In the genomic region with DNA sequence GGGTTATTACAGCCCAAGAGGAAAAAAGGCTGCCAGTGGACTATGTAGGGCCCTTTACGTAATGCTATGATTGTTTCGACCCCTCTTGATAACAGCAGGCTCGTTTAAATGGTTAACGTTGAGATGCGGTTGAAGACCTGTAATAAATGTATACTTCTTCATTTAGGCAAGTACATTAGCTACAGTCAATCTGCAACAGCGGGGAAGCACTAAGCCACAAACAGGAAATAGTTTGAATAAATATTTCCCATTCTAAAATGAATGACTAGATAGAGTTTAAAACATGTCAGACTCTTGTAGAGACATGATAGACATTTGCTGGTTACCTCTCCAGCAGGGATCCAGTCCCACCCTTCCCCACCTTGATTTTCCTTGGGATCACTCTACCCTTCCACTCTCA, we compare ENCODE assay signal across 11 cellular contexts. TPM values are rescaled to one million over a fixed set of nuclear protein-coding genes. Genes with fewer than 3 reads are reported as not detected.
DNase-seq lines count a peak whose midpoint lies in the region; ATAC-seq and TF ChIP-seq lines count a peak whose summit lies in the region.
"Had no signal": no experiment of that assay in that cellular context is flagged by ENCODE, and none has a peak within 500 bp of the region (broad histone marks: within the 10 kb centered on the region; RNA-seq: fewer than 3 reads in every experiment).

No MANE protein-coding gene starts in this region.

- no peak for DNase-seq in activated CD4-positive, CD25-positive, alpha-beta regulatory T cell treated with anti-CD3 and anti-CD28 coated beads, Interleukin-2, amount 50 U/mL, for 72 hours
- no peak for DNase-seq in smooth muscle cell (lab: John Stamatoyannopoulos, UW; ENCODE audit: unreplicated experiment)
- DNase-seq in uterus = no peak
- no peak for DNase-seq in OCI-M2 (lab: John Stamatoyannopoulos, UW; ENCODE audit: unreplicated experiment)
- no peak for DNase-seq in SIG-M5 treated with dmso at 0.1 percent for 504 hours (lab: John Stamatoyannopoulos, UW; ENCODE audit: unreplicated experiment)
- DNase-seq: tibial artery, WERI-Rb-1 had no signal

- intact Hi-C loops in uterus (cut with DNase I; ENCODE audit: low total_unique reads) = no loop called here

- H3K79me2 ChIP-seq in OCI-LY3 (ENCODE audit: low read length) (no peaks in the 10 kb centered on the region), smooth muscle cell (ENCODE audit: low read depth) (no peaks in the 10 kb centered on the region)
- H3K79me2 ChIP-seq: parathyroid adenoma had no signal

- H3K4me3 ChIP-seq in OCI-LY3 (ENCODE audit: low read length) = no peak overlapping the region
- H3K4me3 ChIP-seq in smooth muscle cell = no peak overlapping the region
- no peak overlapping the region for H3K4me3 ChIP-seq in uterus
- H3K4me3 ChIP-seq: tibial artery had no signal

- WGBS in smooth muscle cell (ENCODE audit: low lambda C conversion rate) = 64% methylated on average over 6 of the region's 6 CpGs

- peaks cover 38% of the 10 kb centered on the region for H3K27me3 ChIP-seq in OCI-LY3 (ENCODE audit: low read depth, low read length)
- H3K27me3 ChIP-seq in smooth muscle cell (ENCODE audit: low read depth) = no peaks in the 10 kb centered on the region
- H3K27me3 ChIP-seq in uterus = no peaks in the 10 kb centered on the region
- H3K27me3 ChIP-seq: tibial artery had no signal

- TF ChIP-seq POLR2A in uterus (IDR thresholded peaks at IDR 0.05) = no peak

- H2AFZ ChIP-seq in OCI-LY3 (ENCODE audit: low read depth, low read length) (no peak overlapping the region), smooth muscle cell (ENCODE audit: low read depth) (no peak overlapping the region)
- H2AFZ ChIP-seq: parathyroid adenoma had no signal

- TF ChIP-seq CTCF in OCI-LY3 (IDR thresholded peaks at IDR 0.05; ENCODE audit: low read depth, low read length) (no peak), smooth muscle cell (IDR thresholded peaks at IDR 0.05; ENCODE audit: borderline replicate concordance, insufficient read depth, poor library complexity, severe bottlenecking) (no peak), uterus (IDR thresholded peaks at IDR 0.05) (no peak)

- no peak overlapping the region for H3K9ac ChIP-seq in OCI-LY3 (ENCODE audit: low read length)
- H3K9ac ChIP-seq in smooth muscle cell (ENCODE audit: low read depth) = no peak overlapping the region
- H3K9ac ChIP-seq: parathyroid adenoma had no signal

- H3F3A ChIP-seq in smooth muscle cell (ENCODE audit: low read depth) = no peaks in the 10 kb centered on the region

- H3K9me3 ChIP-seq in OCI-LY3 (ENCODE audit: insufficient read depth, low read length) (peaks cover 19% of the 10 kb centered on the region; the same call in 1 of the 2 replicates), smooth muscle cell (replicated peaks; ENCODE audit: low read depth) (no peaks in the 10 kb centered on the region), uterus (no peaks in the 10 kb centered on the region)
- H3K9me3 ChIP-seq: tibial artery had no signal

- H3K4me2 ChIP-seq in OCI-LY3 (ENCODE audit: low read length) (peak overlapping the region; percentile 11; the same call in 1 of the 2 replicates), smooth muscle cell (peak overlapping the region; percentile 46)

- peaks cover 24% of the 10 kb centered on the region for H3K4me1 ChIP-seq in OCI-LY3 (ENCODE audit: low read length)
- no peaks in the 10 kb centered on the region for H3K4me1 ChIP-seq in smooth muscle cell (ENCODE audit: low read depth)
- H3K4me1 ChIP-seq in uterus = no peaks in the 10 kb centered on the region
- H3K4me1 ChIP-seq: parathyroid adenoma, tibial artery had no signal

- no peak overlapping the region for H3K27ac ChIP-seq in OCI-LY3 (ENCODE audit: low read length)
- H3K27ac ChIP-seq in smooth muscle cell (ENCODE audit: low read depth) = peak overlapping the region; percentile 50
- no peak overlapping the region for H3K27ac ChIP-seq in uterus
- H3K27ac ChIP-seq: parathyroid adenoma, tibial artery, WERI-Rb-1 had no signal

- peaks cover 5% of the 10 kb centered on the region for H3K36me3 ChIP-seq in OCI-LY3 (replicated peaks; ENCODE audit: low read depth, low read length)
- H3K36me3 ChIP-seq in smooth muscle cell (ENCODE audit: low read depth) = no peaks in the 10 kb centered on the region
- H3K36me3 ChIP-seq in uterus = no peaks in the 10 kb centered on the region
- H3K36me3 ChIP-seq: tibial artery, WERI-Rb-1 had no signal

- ATAC-seq in activated CD4-positive, CD25-positive, alpha-beta regulatory T cell treated with anti-CD3 and anti-CD28 coated beads, Interleukin-2, amount 50 U/mL, for 24 hours = peak; percentile 75 to 85
- ATAC-seq in HG02870 (IDR thresholded peaks at IDR 0.05; ENCODE audit: unreplicated experiment) = peak; percentile 41

- no peaks in the 10 kb centered on the region for H4K20me1 ChIP-seq in OCI-LY3 (ENCODE audit: insufficient read depth, low read length)
- H4K20me1 ChIP-seq in smooth muscle cell (ENCODE audit: low read depth) = no peaks in the 10 kb centered on the region

RNA-seq across cellular contexts. Expression of a gene that starts 38.1 kb away (rescaled TPM):
- total RNA-seq in smooth muscle cell (69.0 and 77.1 TPM in 2 replicates), uterus (10 to 100 TPM; 27.9 to 38.2 (median 29.4) TPM)
- 31.0 and 31.3 TPM in 2 replicates for polyA plus RNA-seq in smooth muscle cell
